Comparison of ENCODE assay signal across 24 cellular contexts in the genomic region with DNA sequence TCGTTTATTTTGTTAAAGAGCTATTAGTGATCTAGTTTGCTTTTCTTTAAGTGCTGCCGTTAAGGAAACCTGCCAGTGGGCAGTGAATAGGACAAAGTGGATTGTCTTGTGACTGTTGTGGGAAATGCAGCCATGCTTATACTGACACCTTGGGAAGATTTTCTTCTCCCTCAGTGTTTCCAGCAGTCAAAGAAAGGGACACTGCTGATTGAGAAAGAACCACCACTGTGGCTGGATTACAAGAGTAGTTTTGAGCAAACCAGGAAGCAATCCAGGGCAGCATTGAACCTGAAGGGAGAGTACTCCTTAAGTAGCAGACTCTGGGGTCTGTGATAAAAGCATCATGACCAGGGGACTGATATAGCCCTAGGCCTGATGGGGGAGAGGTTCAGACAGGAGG.
"Had no signal": no experiment of that assay in that cellular context is flagged by ENCODE, and none has a peak within 500 bp of the region (broad histone marks: within the 10 kb centered on the region; RNA-seq: fewer than 3 reads in every experiment).

No MANE protein-coding gene starts in this region.

- H3K27ac ChIP-seq: colonic mucosa, left lung, ovary, right lobe of liver, thoracic aorta, upper lobe of left lung had no signal

- H3K27ac Mint-ChIP-seq: activated CD4-positive, alpha-beta memory T cell treated with anti-CD3 and anti-CD28 coated beads for 36 hours; activated CD4-positive, alpha-beta T cell treated with anti-CD3 and anti-CD28 coated beads for 36 hours; activated naive CD8-positive, alpha-beta T cell treated with anti-CD3 and anti-CD28 coated beads for 36 hours; activated T-helper 17 cell treated with anti-CD3 and anti-CD28 coated beads, Interleukin-2, amount 50 U/mL, for 72 hours; stimulated activated memory B cell treated with anti-CD40 and anti-IgM and Interleukin-4, amounts not matched to agents 10 μg/mL and 1 μg/mL and 100 μg/mL, for 72 hours; WTC11 had no signal

- H3K9me3 Mint-ChIP-seq: activated naive CD8-positive, alpha-beta T cell treated with anti-CD3 and anti-CD28 coated beads for 36 hours; central memory CD8-positive, alpha-beta T cell had no signal

- H3K27me3 ChIP-seq: colonic mucosa, ovary, right lobe of liver, upper lobe of left lung had no signal

- H3K36me3 ChIP-seq: colonic mucosa, left lung, ovary, right lobe of liver, thoracic aorta, upper lobe of left lung had no signal

- H3K4me3 ChIP-seq: colonic mucosa, left lung, ovary, right lobe of liver, thoracic aorta, upper lobe of left lung had no signal

- H3K4me1 ChIP-seq: colonic mucosa, left lung, right lobe of liver, upper lobe of left lung had no signal

- H3K9me3 ChIP-seq: colonic mucosa, ovary, right lobe of liver had no signal

- H3K27me3 Mint-ChIP-seq: brain had no signal

- H3K36me3 Mint-ChIP-seq: activated naive CD8-positive, alpha-beta T cell treated with anti-CD3 and anti-CD28 coated beads for 36 hours; stimulated activated memory B cell treated with anti-CD40 and anti-IgM and Interleukin-4, amounts not matched to agents 10 μg/mL and 1 μg/mL and 100 μg/mL, for 72 hours had no signal

- H3K4me1 Mint-ChIP-seq: activated CD4-positive, alpha-beta T cell treated with anti-CD3 and anti-CD28 coated beads for 36 hours; activated naive CD8-positive, alpha-beta T cell treated with anti-CD3 and anti-CD28 coated beads for 36 hours; activated T-helper 17 cell treated with anti-CD3 and anti-CD28 coated beads, Interleukin-2, amount 50 U/mL, for 72 hours; central memory CD8-positive, alpha-beta T cell; stimulated activated memory B cell treated with anti-CD40 and anti-IgM and Interleukin-4, amounts not matched to agents 10 μg/mL and 1 μg/mL and 100 μg/mL, for 72 hours; WTC11 had no signal

- ATAC-seq: activated CD4-positive, alpha-beta T cell treated with anti-CD3 and anti-CD28 coated beads for 36 hours; activated T-helper 17 cell treated with anti-CD3 and anti-CD28 coated beads, Interleukin-2, amount 50 U/mL, for 72 hours; left lung; right lobe of liver; stimulated activated memory B cell treated with anti-CD40 and anti-IgM and Interleukin-4, amounts not matched to agents 10 μg/mL and 1 μg/mL and 100 μg/mL, for 72 hours; WTC11 had no signal

- FAIRE-seq: endometrium, frontal cortex, keratinocyte had no signal

- H3K4me3 Mint-ChIP-seq: activated CD4-positive, alpha-beta memory T cell treated with anti-CD3 and anti-CD28 coated beads for 36 hours; activated CD4-positive, alpha-beta T cell treated with anti-CD3 and anti-CD28 coated beads for 36 hours; activated naive CD8-positive, alpha-beta T cell treated with anti-CD3 and anti-CD28 coated beads for 36 hours; activated T-helper 17 cell treated with anti-CD3 and anti-CD28 coated beads, Interleukin-2, amount 50 U/mL, for 72 hours; brain; central memory CD8-positive, alpha-beta T cell; nephron; stimulated activated memory B cell treated with anti-CD40 and anti-IgM and Interleukin-4, amounts not matched to agents 10 μg/mL and 1 μg/mL and 100 μg/mL, for 72 hours; WTC11 had no signal

- DNase-seq: activated CD4-positive, alpha-beta memory T cell treated with anti-CD3 and anti-CD28 coated beads for 36 hours; activated CD4-positive, alpha-beta T cell treated with anti-CD3 and anti-CD28 coated beads for 36 hours; activated naive CD4-positive, alpha-beta T cell; activated naive CD8-positive, alpha-beta T cell treated with anti-CD3 and anti-CD28 coated beads for 36 hours; activated T-cell treated with anti-CD3 and anti-CD28 coated beads for 4 hours; colonic mucosa; erythroblast; head of caudate nucleus; left lung; midbrain; ovary; right lobe of liver; stimulated activated CD4-positive, alpha-beta T cell treated with anti-CD3 and anti-CD28 coated beads, Interleukin-4, amount 100 ng/mL, for 24 hours; upper lobe of left lung had no signal
